Comparison of ENCODE assay signal across 13 cellular contexts in the genomic region with DNA sequence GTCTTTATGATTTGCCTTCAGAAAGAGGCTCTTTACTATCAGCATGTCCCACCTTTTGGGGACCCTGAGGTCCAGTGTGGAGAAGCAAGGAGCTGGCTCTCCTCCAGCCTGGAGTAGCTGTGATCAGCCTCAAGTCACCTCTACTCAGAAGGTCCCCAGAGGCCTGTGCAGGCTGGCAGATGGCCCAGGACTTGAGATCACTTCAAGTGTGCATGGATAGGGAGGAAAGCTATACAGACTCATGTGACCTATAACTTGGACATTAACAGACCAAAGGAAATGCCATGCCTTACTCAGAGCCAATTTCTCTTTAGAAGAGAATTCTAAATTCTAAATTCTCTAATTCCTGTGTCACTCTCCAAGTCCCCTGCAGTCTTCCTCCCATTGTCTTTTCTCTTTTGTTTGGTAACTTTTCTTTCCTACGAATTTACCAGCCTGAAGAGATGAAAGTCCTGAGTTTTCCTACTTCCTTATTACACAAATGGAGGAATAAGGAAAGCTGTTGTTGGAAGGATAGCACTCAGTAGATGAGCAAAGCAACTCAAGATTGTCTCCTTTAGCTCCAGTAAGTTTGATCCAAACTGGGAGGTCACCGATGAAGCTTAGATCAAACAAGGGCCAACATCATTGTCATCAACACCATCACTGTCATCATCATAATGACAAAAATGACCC.
DNase-seq lines count a peak whose midpoint lies in the region; ATAC-seq and TF ChIP-seq lines count a peak whose summit lies in the region.
"Had no signal": no experiment of that assay in that cellular context is flagged by ENCODE, and none has a peak within 500 bp of the region (broad histone marks: within the 10 kb centered on the region; RNA-seq: fewer than 3 reads in every experiment).

No MANE protein-coding gene starts in this region.

- H3K9me3 ChIP-seq in adipocyte (ENCODE audit: control insufficient read depth, low read length): no peaks in the 10 kb centered on the region
- no peaks in the 10 kb centered on the region for H3K9me3 ChIP-seq in thyroid gland
- H3K9me3 ChIP-seq: ovary had no signal

- no peak overlapping the region for H3K9ac ChIP-seq in adipocyte (ENCODE audit: low read length)

- H3K4me1 ChIP-seq in adipocyte (ENCODE audit: control insufficient read depth, insufficient read depth, low read length): peaks cover 37% of the 10 kb centered on the region
- peaks cover 18 to 45% of the 10 kb centered on the region in 2 donors for H3K4me1 ChIP-seq in thyroid gland

- TF ChIP-seq POLR2A in thyroid gland (IDR thresholded peaks at IDR 0.05): no peak

- no peak overlapping the region for H3K4me3 ChIP-seq in adipocyte (ENCODE audit: low read length)
- no peak overlapping the region for H3K4me3 ChIP-seq in thyroid gland (replicated peaks in 1 of 3)
- H3K4me3 ChIP-seq: ovary had no signal

- H3K27me3 ChIP-seq in adipocyte (replicated peaks; ENCODE audit: control insufficient read depth, insufficient read depth, low read length) (no peaks in the 10 kb centered on the region), thyroid gland (no peaks in the 10 kb centered on the region)
- H3K27me3 ChIP-seq: ovary had no signal

- peak; percentile 80 for ATAC-seq in left ventricle myocardium superior

- intact Hi-C loops in left ventricle myocardium superior (cut with micrococcal nuclease) (no loop called here), thyroid gland (cut with DNase I) (no loop called here)

- H3K36me3 ChIP-seq in adipocyte (ENCODE audit: control insufficient read depth, insufficient read depth, low read length, severe bottlenecking) (no peaks in the 10 kb centered on the region), thyroid gland (no peaks in the 10 kb centered on the region)
- H3K36me3 ChIP-seq: ovary had no signal

- DNase-seq in DMS 273 (lab: John Stamatoyannopoulos, UW; ENCODE audit: unreplicated experiment) (peak; percentile 67), DMS 273 treated with DMSO at 0.1 percent for 48 hours (lab: John Stamatoyannopoulos, UW) (no peak), adipocyte (ENCODE audit: low read depth) (peak; percentile 25), left ventricle myocardium superior (peak; percentile 74), thyroid gland (peak; percentile 93 to 95), NCI-H1694 (lab: John Stamatoyannopoulos, UW) (no peak), SK-N-DZ (ENCODE audit: low spot score) (no peak), GM13977 (ENCODE audit: low spot score) (no peak)
- DNase-seq: activated CD8-positive, alpha-beta memory T cell treated with anti-CD3 and anti-CD28 coated beads for 24 hours; GOT3 had no signal

- in situ Hi-C loops in GM13977 (cut with MboI; ENCODE audit: low pct_unique_long_range_greater_than_20kb, low sequenced_read_pairs, unreplicated experiment): no loop called here

- TF ChIP-seq CTCF in thyroid gland (IDR thresholded peaks at IDR 0.05): no peak
- TF ChIP-seq CTCF in GM13977 (IDR thresholded peaks at IDR 0.05; ENCODE audit: extremely low read depth, insufficient read depth, missing control alignments): no peak

- H3K27ac ChIP-seq in thyroid gland: peak overlapping the region; percentile 14 to 86 (median 72)
- H3K27ac ChIP-seq: 22Rv1, epithelial cell of prostate, ovary had no signal

- 61 to 65% methylated on average over 2 of the region's 2 CpGs for WGBS in thyroid gland, 2 donors

Comparison
In these comparisons a context has a peak if more than half of its experiments do, and no peak if none do; other contexts are left out.
1. DNase-seq: peak in DMS 273 (single experiment), adipocyte (single experiment), left ventricle myocardium superior (single experiment) and thyroid gland (2 of 2); none in DMS 273 treated with DMSO at 0.1 percent for 48 hours (single experiment), NCI-H1694 (single experiment), SK-N-DZ (single experiment) and GM13977 (single experiment).